4 cellular contexts compared by ENCODE assay signal in genomic region chr10:23387516-23387915, GRCh38. TPM values are rescaled to one million over a fixed set of nuclear protein-coding genes. Genes with fewer than 3 reads are reported as not detected.
"Had no signal": no experiment of that assay in that cellular context is flagged by ENCODE, and none has a peak within 500 bp of the region (broad histone marks: within the 10 kb centered on the region; RNA-seq: fewer than 3 reads in every experiment).

No MANE protein-coding gene starts in this region.

RNA-seq across cellular contexts. Expression of gene C10orf67, which starts 42.9 kb away (rescaled TPM):
- total RNA-seq: OCI-LY7, RPMI7951, SJSA1, SK-MEL-5 had no signal
